Comparison of ENCODE assay signal across 14 cellular contexts in genomic region chr2:184053326-184053725, GRCh38.
DNase-seq lines count a peak whose midpoint lies in the region; ATAC-seq and TF ChIP-seq lines count a peak whose summit lies in the region.
"Had no signal": no experiment of that assay in that cellular context is flagged by ENCODE, and none has a peak within 500 bp of the region (broad histone marks: within the 10 kb centered on the region; RNA-seq: fewer than 3 reads in every experiment).

No MANE protein-coding gene starts in this region.

- no peaks in the 10 kb centered on the region for H3K9me2 ChIP-seq in HCT116 (ENCODE audit: insufficient read depth)

- no TSS peak for BruUV-seq in HCT116 (replicated peaks; lab: Mats Ljungman, UMichigan)

- no peak for TF ChIP-seq POLR2A in HCT116 (IDR thresholded peaks at IDR 0.05; ENCODE audit: borderline replicate concordance, extremely low read depth, insufficient read depth, insufficient read length)

- H3K4me2 ChIP-seq in HCT116 (ENCODE audit: low read length): no peak overlapping the region; the same call in 1 of the 2 replicates
- H3K4me2 ChIP-seq: BLaER1 treated with 17β-estradiol and CSF1 and Interleukin-3, amounts not matched to agents 10 nM and 100 nM had no signal

- no peaks in the 10 kb centered on the region for H3K79me2 ChIP-seq in HCT116 (ENCODE audit: insufficient read depth, low read length)

- POLR2A ChIA-PET in HCT116 (lab: Charles Lee): no interaction called here

- H3K4me1 ChIP-seq in HCT116 (ENCODE audit: control insufficient read depth in 1 of 2, insufficient read depth in 2 of 2, low read length in 2 of 2) (peaks cover 7% of the 10 kb centered on the region in 2 experiments; a peak in 3 of 4 replicates), mucosa of descending colon (ENCODE audit: low read depth) (peaks cover 5% of the 10 kb centered on the region), BE2C (no peaks in the 10 kb centered on the region)
- H3K4me1 ChIP-seq: BLaER1 treated with 17β-estradiol and CSF1 and Interleukin-3, amounts not matched to agents 10 nM and 100 nM; left ventricle myocardium inferior had no signal

- ATAC-seq in HCT116 (no peak; the same call in 1 of the 2 replicates), mucosa of descending colon (peak; percentile 100)
- ATAC-seq: activated CD8-positive, alpha-beta memory T cell treated with anti-CD3 and anti-CD28 coated beads, Interleukin-2, amount 10 ng/mL, durations not matched to agents 7 days and 5 days had no signal

- TF ChIP-seq RAD21 in HCT116 (IDR thresholded peaks at IDR 0.05; ENCODE audit: low read depth): no peak

- no peaks in the 10 kb centered on the region for H4K20me1 ChIP-seq in HCT116 (ENCODE audit: insufficient read depth)
- H4K20me1 ChIP-seq: BLaER1 treated with 17β-estradiol and CSF1 and Interleukin-3, amounts not matched to agents 10 nM and 100 nM had no signal

- TF ChIP-seq CTCF in HCT116 (IDR thresholded peaks at IDR 0.05 in 2 of 3, conservative IDR thresholded peaks at IDR 0.05 in 1 of 3; ENCODE audit: borderline replicate concordance in 1 of 3, insufficient read depth in 1 of 3, low read depth in 2 of 3, low read length in 2 of 3) (no peak), astrocyte of the spinal cord (IDR thresholded peaks at IDR 0.05; ENCODE audit: low read depth, low read length) (no peak), mucosa of descending colon (IDR thresholded peaks at IDR 0.05) (no peak), BE2C (IDR thresholded peaks at IDR 0.05; ENCODE audit: low read depth, low read length) (no peak)

- no peak overlapping the region for H3K9ac ChIP-seq in HCT116 (ENCODE audit: low read length)
- H3K9ac ChIP-seq: BLaER1 treated with 17β-estradiol and CSF1 and Interleukin-3, amounts not matched to agents 10 nM and 100 nM had no signal

- intact Hi-C loops in HCT116 (cut with micrococcal nuclease): no loop called here
- intact Hi-C loops in mucosa of descending colon (cut with DNase I, micrococcal nuclease): no loop called here

- CTCF ChIA-PET in HCT116 (lab: Charles Lee): no interaction called here

- H2AFZ ChIP-seq in HCT116 (ENCODE audit: low read depth, low read length, poor library complexity, severe bottlenecking): peak overlapping the region; percentile 83

- DNase-seq in HCT116 (ENCODE audit: low read depth, low spot score): peak; percentile 12
- DNase-seq in NCI-H2196 treated with DMSO at 0.1 percent for 48 hours (lab: John Stamatoyannopoulos, UW; ENCODE audit: unreplicated experiment): peak; percentile 65
- DNase-seq in astrocyte of the spinal cord (ENCODE audit: low read depth, low spot score): peak; percentile 13
- peak in 1 of 3 donors; percentile 86 for DNase-seq in mucosa of descending colon
- no peak for DNase-seq in NCI-H187 (lab: John Stamatoyannopoulos, UW)
- no peak for DNase-seq in BE2C
- no peak for DNase-seq in Kasumi-1 (lab: John Stamatoyannopoulos, UW)
- no peak for DNase-seq in OCI-M1 (lab: John Stamatoyannopoulos, UW)
- DNase-seq: activated CD8-positive, alpha-beta memory T cell treated with anti-CD3 and anti-CD28 coated beads, Interleukin-2, amount 10 ng/mL, durations not matched to agents 7 days and 5 days; activated naive CD4-positive, alpha-beta T cell treated with Interleukin-2 at 50 U/mL for 16 hours; endodermal cell; left ventricle myocardium inferior had no signal

- H3K4me3 ChIP-seq in HCT116 (replicated peaks in 1 of 2; ENCODE audit: low read depth in 1 of 2, low read length in 2 of 2) (no peak overlapping the region), astrocyte of the spinal cord (ENCODE audit: low read depth, low read length) (no peak overlapping the region), mucosa of descending colon (no peak overlapping the region), BE2C (ENCODE audit: low read depth, low read length) (no peak overlapping the region)
- H3K4me3 ChIP-seq: BLaER1 treated with 17β-estradiol and CSF1 and Interleukin-3, amounts not matched to agents 10 nM and 100 nM; cardiac muscle cell; left ventricle myocardium inferior had no signal

- no peaks in the 10 kb centered on the region for H3K9me3 ChIP-seq in HCT116 (ENCODE audit: control insufficient read depth in 1 of 2, insufficient read depth in 1 of 2, low read depth in 1 of 2, low read length in 2 of 2)
- H3K9me3 ChIP-seq in mucosa of descending colon: no peaks in the 10 kb centered on the region
- H3K9me3 ChIP-seq in BE2C: no peaks in the 10 kb centered on the region
- H3K9me3 ChIP-seq: BLaER1 treated with 17β-estradiol and CSF1 and Interleukin-3, amounts not matched to agents 10 nM and 100 nM had no signal

- RAD21 ChIA-PET in HCT116 (lab: Charles Lee; ENCODE audit: low non-redundant PET in 1 of 2, low total read pairs in 2 of 2, uncharacterized antibody in 2 of 2, unreplicated experiment in 2 of 2): no interaction called here

- in situ Hi-C loops in astrocyte of the spinal cord (cut with HindIII; ENCODE audit: low sequenced_read_pairs): no loop called here

- H3K27me3 ChIP-seq in HCT116 (ENCODE audit: insufficient read depth, low read length) (no peaks in the 10 kb centered on the region), BE2C (no peaks in the 10 kb centered on the region)
- H3K27me3 ChIP-seq: BLaER1 treated with 17β-estradiol and CSF1 and Interleukin-3, amounts not matched to agents 10 nM and 100 nM; cardiac muscle cell had no signal

- H3K36me3 ChIP-seq in HCT116 (ENCODE audit: control insufficient read depth in 1 of 2, insufficient read depth in 2 of 2, low read length in 2 of 2) (no peaks in the 10 kb centered on the region), mucosa of descending colon (ENCODE audit: low read depth) (no peaks in the 10 kb centered on the region), BE2C (no peaks in the 10 kb centered on the region)
- H3K36me3 ChIP-seq: BLaER1 treated with 17β-estradiol and CSF1 and Interleukin-3, amounts not matched to agents 10 nM and 100 nM; cardiac muscle cell; left ventricle myocardium inferior had no signal

- no peak overlapping the region for H3K27ac ChIP-seq in HCT116 (ENCODE audit: low read depth, low read length)
- H3K27ac ChIP-seq: BLaER1 treated with 17β-estradiol and CSF1 and Interleukin-3, amounts not matched to agents 10 nM and 100 nM; cardiac muscle cell; left ventricle myocardium inferior had no signal

TF ChIP-seq in HCT116, 20 proteins besides CTCF, POLR2A, EP300 and RAD21:
- TF ChIP-seq FOSL1 (IDR thresholded peaks at IDR 0.05; ENCODE audit: low read depth) (no peak), REST (IDR thresholded peaks at IDR 0.05; ENCODE audit: low read depth) (no peak), MAX (IDR thresholded peaks at IDR 0.05) (no peak), TCF7L2 (IDR thresholded peaks at IDR 0.05; ENCODE audit: borderline replicate concordance, extremely low read depth, insufficient read depth, insufficient read length) (no peak)

Comparison
In these comparisons a context has a peak if more than half of its experiments do, and no peak if none do; other contexts are left out.
1. DNase-seq: peak in HCT116 (single experiment), NCI-H2196 treated with DMSO at 0.1 percent for 48 hours (single experiment) and astrocyte of the spinal cord (single experiment); none in NCI-H187 (0 of 2), BE2C (single experiment), Kasumi-1 (0 of 2) and OCI-M1 (single experiment).